20 cellular contexts compared by ENCODE assay signal in the genomic region with DNA sequence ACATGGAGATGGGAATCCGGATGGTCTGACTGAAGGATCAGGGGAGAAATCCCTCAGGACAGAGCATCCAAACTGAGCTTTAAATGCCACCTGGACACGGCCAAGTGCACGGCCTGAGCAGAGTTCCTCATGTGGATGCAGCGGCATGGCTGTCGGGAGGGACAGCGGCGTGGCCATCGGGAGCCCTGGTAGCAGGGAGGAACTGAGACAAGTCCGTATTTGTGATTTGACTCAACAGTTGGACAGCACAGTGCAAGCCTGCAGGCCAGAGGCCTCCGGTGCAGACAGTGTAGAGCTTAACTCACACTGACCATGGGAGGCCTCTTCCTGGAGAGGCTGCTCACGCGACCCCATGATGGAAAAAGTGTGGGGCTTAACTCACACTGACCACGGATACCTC.
DNase-seq lines count a peak whose midpoint lies in the region; TF ChIP-seq lines count a peak whose summit lies in the region.
"Had no signal": no experiment of that assay in that cellular context is flagged by ENCODE, and none has a peak within 500 bp of the region (broad histone marks: within the 10 kb centered on the region; RNA-seq: fewer than 3 reads in every experiment).

No MANE protein-coding gene starts in this region.

- H3K9me3 ChIP-seq in thyroid gland: no peaks in the 10 kb centered on the region
- H3K9me3 ChIP-seq: left ventricle myocardium inferior, neutrophil had no signal

- TF ChIP-seq POLR2A in thyroid gland (IDR thresholded peaks at IDR 0.05): no peak

- H3K27ac ChIP-seq in VCaP (peak overlapping the region; percentile 93), coronary artery (no peak overlapping the region), thyroid gland (peak overlapping the region in 2 of 3 donors; percentile 33 to 51)
- H3K27ac ChIP-seq: left ventricle myocardium inferior, neutrophil had no signal

- H3K4me3 ChIP-seq in coronary artery: no peak overlapping the region
- H3K4me3 ChIP-seq in thyroid gland (replicated peaks in 1 of 3): no peak overlapping the region
- H3K4me3 ChIP-seq: left ventricle myocardium inferior had no signal

- H3K27me3 ChIP-seq in thyroid gland: no peaks in the 10 kb centered on the region

- no peaks in the 10 kb centered on the region for H3K27me3 Mint-ChIP-seq in nephron (ENCODE audit: low read depth)
- no peaks in the 10 kb centered on the region for H3K27me3 Mint-ChIP-seq in activated naive CD4-positive, alpha-beta T cell treated with anti-CD3 and anti-CD28 coated beads for 36 hours (ENCODE audit: low read depth)
- H3K27me3 Mint-ChIP-seq: activated CD4-positive, alpha-beta T cell treated with anti-CD3 and anti-CD28 coated beads, Interleukin-2, amount 10 ng/mL, durations not matched to agents 24 days and 14 days; central memory CD8-positive, alpha-beta T cell; effector memory CD8-positive, alpha-beta T cell; T-cell had no signal

- H3K4me3 Mint-ChIP-seq in nephron: no peak overlapping the region
- no peak overlapping the region for H3K4me3 Mint-ChIP-seq in activated naive CD4-positive, alpha-beta T cell treated with anti-CD3 and anti-CD28 coated beads for 36 hours
- H3K4me3 Mint-ChIP-seq: activated CD4-positive, alpha-beta T cell treated with anti-CD3 and anti-CD28 coated beads, Interleukin-2, amount 10 ng/mL, durations not matched to agents 24 days and 14 days; central memory CD8-positive, alpha-beta T cell; effector memory CD8-positive, alpha-beta T cell; T-cell had no signal

- no peak for TF ChIP-seq CTCF in VCaP (conservative IDR thresholded peaks at IDR 0.05)
- no peak for TF ChIP-seq CTCF in coronary artery (IDR thresholded peaks at IDR 0.05)
- no peak for TF ChIP-seq CTCF in nephron (IDR thresholded peaks at IDR 0.05; ENCODE audit: unreplicated experiment in 3 of 3)
- TF ChIP-seq CTCF in thyroid gland (IDR thresholded peaks at IDR 0.05): no peak

- peaks cover 65% of the 10 kb centered on the region for H3K4me1 Mint-ChIP-seq in nephron
- peaks cover 23% of the 10 kb centered on the region for H3K4me1 Mint-ChIP-seq in activated naive CD4-positive, alpha-beta T cell treated with anti-CD3 and anti-CD28 coated beads for 36 hours (ENCODE audit: low read depth)

- CTCF ChIA-PET in activated naive CD4-positive, alpha-beta T cell treated with anti-CD3 and anti-CD28 coated beads for 36 hours (lab: Charles Lee): no interaction called here

- no peaks in the 10 kb centered on the region for H3K36me3 ChIP-seq in thyroid gland
- H3K36me3 ChIP-seq: left ventricle myocardium inferior, neutrophil had no signal

- H3K27ac Mint-ChIP-seq in nephron: peak overlapping the region; percentile 57 to 90 (median 69)
- no peak overlapping the region for H3K27ac Mint-ChIP-seq in activated naive CD4-positive, alpha-beta T cell treated with anti-CD3 and anti-CD28 coated beads for 36 hours
- H3K27ac Mint-ChIP-seq: activated CD4-positive, alpha-beta T cell treated with anti-CD3 and anti-CD28 coated beads, Interleukin-2, amount 10 ng/mL, durations not matched to agents 24 days and 14 days had no signal

- intact Hi-C loops in thyroid gland (cut with DNase I): no loop called here
- intact Hi-C loops in activated naive CD4-positive, alpha-beta T cell treated with anti-CD3 and anti-CD28 coated beads for 36 hours (cut with micrococcal nuclease): no loop called here

- peaks cover 15 to 17% of the 10 kb centered on the region in 2 donors for H3K4me1 ChIP-seq in thyroid gland

- H3K36me3 Mint-ChIP-seq in nephron (ENCODE audit: low read depth): peaks cover 52% of the 10 kb centered on the region
- H3K36me3 Mint-ChIP-seq in activated naive CD4-positive, alpha-beta T cell treated with anti-CD3 and anti-CD28 coated beads for 36 hours (ENCODE audit: low read depth): peaks cover under 1% of the 10 kb centered on the region

- WGBS in thyroid gland, 2 donors: 91 to 93% methylated on average over 11 to 13 of the region's 13 CpGs

- DNase-seq in coronary artery (ENCODE audit: low spot score): peak; percentile 62
- DNase-seq in thyroid gland: no peak
- no peak for DNase-seq in stimulated activated CD4-positive, alpha-beta T cell treated with anti-CD3 and anti-CD28 coated beads, Interleukin-4, amount 100 ng/mL, for 1 hour
- no peak for DNase-seq in NCI-H345 (lab: John Stamatoyannopoulos, UW)
- DNase-seq in activated naive CD4-positive, alpha-beta T cell treated with anti-CD3 and anti-CD28 coated beads for 36 hours: no peak
- DNase-seq: activated CD4-positive, alpha-beta T cell treated with anti-CD3 and anti-CD28 coated beads, Interleukin-2, amount 10 ng/mL, durations not matched to agents 24 days and 14 days; activated gamma-delta T cell; DND-41; effector memory CD8-positive, alpha-beta T cell; Karpas-422; left ventricle myocardium inferior; NCI-H1930; NCI-H446 treated with DMSO at 0.1 percent for 48 hours; NK-92 treated with Interleukin-12 subunit alpha and Interleukin-12 subunit beta, amount 100 ng/mL, for 24 hours; retina had no signal

- H3K9me3 Mint-ChIP-seq in nephron: peaks cover 6% of the 10 kb centered on the region
- H3K9me3 Mint-ChIP-seq in activated naive CD4-positive, alpha-beta T cell treated with anti-CD3 and anti-CD28 coated beads for 36 hours: peaks cover under 1% of the 10 kb centered on the region

Comparison
In these comparisons a context has a peak if more than half of its experiments do, and no peak if none do; other contexts are left out.
1. H3K27ac ChIP-seq: peak in VCaP (single experiment) and thyroid gland (2 of 3); none in coronary artery (0 of 2).